Comparison of ENCODE assay signal across 8 cellular contexts in the genomic region with DNA sequence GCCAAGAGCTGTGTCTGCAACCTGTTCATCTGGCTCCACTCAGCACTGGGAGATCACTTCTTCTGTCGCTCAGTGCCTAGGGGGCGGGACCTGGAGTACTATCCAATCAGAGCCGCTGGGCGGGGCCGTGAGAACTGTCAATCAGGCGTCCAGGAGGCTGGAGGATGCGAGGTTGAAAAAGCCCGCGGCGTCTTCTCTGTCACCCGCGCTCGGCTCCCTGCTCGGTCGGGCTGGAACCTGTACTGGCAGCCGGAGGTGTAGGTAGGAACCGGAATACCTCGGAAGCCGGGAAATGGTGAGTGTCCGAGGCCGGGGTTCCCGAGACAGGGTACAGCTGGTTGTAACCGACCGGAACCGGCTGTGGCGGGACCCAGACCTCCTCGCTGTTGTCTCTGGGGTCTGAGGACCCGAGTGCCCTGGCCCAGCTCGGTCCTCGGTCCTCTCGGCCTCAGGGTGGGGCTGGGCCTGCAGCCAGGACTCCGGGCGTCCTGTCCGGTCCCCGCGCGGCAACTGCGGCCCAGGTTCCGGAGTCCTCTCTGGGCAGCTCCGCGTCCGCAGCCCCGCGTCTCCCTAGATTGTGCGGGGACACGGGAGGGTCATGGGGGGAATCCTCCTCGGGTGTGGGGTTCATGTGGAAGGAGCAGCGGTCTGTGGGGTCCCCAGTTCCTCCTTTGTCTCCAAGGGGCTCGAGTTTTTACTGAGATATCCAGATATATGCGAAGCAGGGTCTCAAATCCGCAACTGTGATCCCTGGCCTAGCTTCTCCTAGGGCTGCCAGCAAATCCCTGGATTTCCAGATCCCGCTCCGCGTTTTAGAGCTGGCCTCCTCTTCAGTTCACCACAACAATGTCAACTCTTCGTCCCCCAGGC. TPM values are rescaled to one million over a fixed set of nuclear protein-coding genes. Genes with fewer than 3 reads are reported as not detected.
DNase-seq lines count a peak whose midpoint lies in the region; FAIRE-seq lines count a peak whose summit lies in the region.

No MANE protein-coding gene starts in this region.

- peak overlapping the region; percentile 66 for H3K27ac ChIP-seq in neuronal stem cell (replicated peaks; ENCODE audit: low read length)

- no peak overlapping the region for H2AK5ac ChIP-seq in neuronal stem cell (ENCODE audit: low read depth, low read length)

- H2BK15ac ChIP-seq in neuronal stem cell (ENCODE audit: low read length), result peak overlapping the region; percentile 19

- WGBS in neuronal stem cell (ENCODE audit: extremely low coverage in 2 of 2, insufficient read length in 2 of 2, insufficient replicate concordance in 1 of 2), 2 donors, result no CpG with 5 or more reads among the region's 55 CpGs

- H3K4me3 ChIP-seq in neuronal stem cell (ENCODE audit: low read length in 2 of 2), result peak overlapping the region; percentile 89 to 96

- peak overlapping the region; percentile 67 for H3K4ac ChIP-seq in neuronal stem cell (ENCODE audit: low read length)

- H4K8ac ChIP-seq in neuronal stem cell (ENCODE audit: low read depth, low read length), result no peak overlapping the region

- peaks cover 3 to 27% of the 10 kb centered on the region in 2 donors for H3K9me3 ChIP-seq in neuronal stem cell (replicated peaks in 1 of 2; ENCODE audit: control insufficient read depth in 2 of 2, insufficient read depth in 1 of 2, low read depth in 1 of 2, low read length in 2 of 2)

- H3K4me1 ChIP-seq in neuronal stem cell (ENCODE audit: control insufficient read depth in 2 of 2, insufficient read depth in 1 of 2, low read depth in 1 of 2, low read length in 2 of 2), result no peaks in the 10 kb centered on the region

- H3K18ac ChIP-seq in neuronal stem cell (ENCODE audit: low read length), result peak overlapping the region; percentile 96

- DNase-seq in DMS79 treated with DMSO at 0.1 percent for 48 hours (lab: John Stamatoyannopoulos, UW) (peak; percentile 98), H4 (ENCODE audit: low spot score) (peak; percentile 89), LoVo (ENCODE audit: low spot score) (peak; percentile 96), SHP77 treated with DMSO at 0.1 percent for 48 hours (lab: John Stamatoyannopoulos, UW) (peak; percentile 91), frontal cortex (ENCODE audit: low spot score in 2 of 2) (peak; percentile 71 to 92), neuronal stem cell (ENCODE audit: low spot score) (peak; percentile 96), stromal cell of bone marrow (ENCODE audit: low read depth) (peak; percentile 87)
- DNase-seq in activated gamma-delta T cell treated with anti-CD3 and anti-CD28 coated beads, Interleukin-2, amount 50 U/mL, for 16 hours (ENCODE audit: low read depth), result peak; percentile 76

- H3K9ac ChIP-seq in neuronal stem cell (ENCODE audit: low read depth, low read length, poor library complexity), result peak overlapping the region; percentile 98

- peak overlapping the region; percentile 16 for H2BK120ac ChIP-seq in neuronal stem cell (ENCODE audit: low read depth, low read length)

- H2BK12ac ChIP-seq in neuronal stem cell (ENCODE audit: low read length), result no peak overlapping the region

- no peaks in the 10 kb centered on the region for H3K79me1 ChIP-seq in neuronal stem cell (ENCODE audit: low read depth, low read length)

- no peak overlapping the region for H4K91ac ChIP-seq in neuronal stem cell (ENCODE audit: low read depth, low read length, poor library complexity)

- no peaks in the 10 kb centered on the region for H3K27me3 ChIP-seq in neuronal stem cell (ENCODE audit: control insufficient read depth in 3 of 3, insufficient read depth in 3 of 3, low read depth in 1 of 3, low read length in 3 of 3)

- no peak for FAIRE-seq in frontal cortex (lab: Jason Lieb, UNC)

- H3K23ac ChIP-seq in neuronal stem cell (ENCODE audit: low read depth, low read length, poor library complexity), result peak overlapping the region; percentile 86

- H3K4me2 ChIP-seq in neuronal stem cell (ENCODE audit: insufficient read depth, low read length, poor library complexity, severe bottlenecking), result peak overlapping the region; percentile 89

- peak overlapping the region; percentile 77 for H2BK5ac ChIP-seq in neuronal stem cell (ENCODE audit: low read length)

- no peak overlapping the region for H3K14ac ChIP-seq in neuronal stem cell (ENCODE audit: low read length)

- peaks cover 0 to 37% of the 10 kb centered on the region in 2 donors for H3K36me3 ChIP-seq in neuronal stem cell (replicated peaks in 1 of 2; ENCODE audit: control insufficient read depth in 2 of 2, insufficient read depth in 2 of 2, low read length in 2 of 2)

- peak overlapping the region; percentile 81 for H2AFZ ChIP-seq in neuronal stem cell (ENCODE audit: low read length)

RNA-seq across cellular contexts. Expression of a gene that starts 42.6 kb away (rescaled TPM):
- total RNA-seq in H4 (2014; rRNA removed; shearing (Covaris generic)), result 13.0 and 18.8 TPM in 2 replicates
- total RNA-seq in frontal cortex, result 106 TPM
- polyA plus RNA-seq in neuronal stem cell (2013, experiment 1 of 2), result 11.6 TPM
- polyA plus RNA-seq in neuronal stem cell (2013, experiment 2 of 2), result 11.4 TPM

Comparison
In these comparisons a context has a peak if more than half of its experiments do, and no peak if none do; other contexts are left out.
1. Peak in every context shown above with its lines: DNase-seq, H3K4me3 ChIP-seq and H3K27ac ChIP-seq.